2 cellular contexts compared by ENCODE assay signal in genomic region chr16:5575846-5576245, GRCh38.
TF ChIP-seq lines count a peak whose summit lies in the region.

No MANE protein-coding gene starts in this region.

TF ChIP-seq in SK-N-SH, 30 proteins besides CTCF, POLR2A, EP300 and RAD21 (continued from another document):
- TF ChIP-seq USF2 (IDR thresholded peaks at IDR 0.05; ENCODE audit: borderline replicate concordance, low read depth, low read length) = no peak

TF ChIP-seq in SK-N-SH treated with all-trans-retinoic acid at 6 μM for 48 hours, 23 proteins besides CTCF, POLR2A, EP300 and RAD21 (continued from another document):
- no peak for TF ChIP-seq CREB5 (CRISPR knock-in tag; IDR thresholded peaks at IDR 0.05; ENCODE audit: low read depth)
- no peak for TF ChIP-seq TCF4 (CRISPR knock-in tag; IDR thresholded peaks at IDR 0.05; ENCODE audit: borderline replicate concordance)
- no peak for TF ChIP-seq ESRRG (CRISPR knock-in tag; IDR thresholded peaks at IDR 0.05)
- TF ChIP-seq ARNTL (CRISPR knock-in tag; IDR thresholded peaks at IDR 0.05; ENCODE audit: borderline replicate concordance, low read depth) = no peak
- no peak for TF ChIP-seq TOX (CRISPR knock-in tag; IDR thresholded peaks at IDR 0.05; ENCODE audit: borderline replicate concordance)
